ENCODE assay signal across 1 cellular context in the genomic region with DNA sequence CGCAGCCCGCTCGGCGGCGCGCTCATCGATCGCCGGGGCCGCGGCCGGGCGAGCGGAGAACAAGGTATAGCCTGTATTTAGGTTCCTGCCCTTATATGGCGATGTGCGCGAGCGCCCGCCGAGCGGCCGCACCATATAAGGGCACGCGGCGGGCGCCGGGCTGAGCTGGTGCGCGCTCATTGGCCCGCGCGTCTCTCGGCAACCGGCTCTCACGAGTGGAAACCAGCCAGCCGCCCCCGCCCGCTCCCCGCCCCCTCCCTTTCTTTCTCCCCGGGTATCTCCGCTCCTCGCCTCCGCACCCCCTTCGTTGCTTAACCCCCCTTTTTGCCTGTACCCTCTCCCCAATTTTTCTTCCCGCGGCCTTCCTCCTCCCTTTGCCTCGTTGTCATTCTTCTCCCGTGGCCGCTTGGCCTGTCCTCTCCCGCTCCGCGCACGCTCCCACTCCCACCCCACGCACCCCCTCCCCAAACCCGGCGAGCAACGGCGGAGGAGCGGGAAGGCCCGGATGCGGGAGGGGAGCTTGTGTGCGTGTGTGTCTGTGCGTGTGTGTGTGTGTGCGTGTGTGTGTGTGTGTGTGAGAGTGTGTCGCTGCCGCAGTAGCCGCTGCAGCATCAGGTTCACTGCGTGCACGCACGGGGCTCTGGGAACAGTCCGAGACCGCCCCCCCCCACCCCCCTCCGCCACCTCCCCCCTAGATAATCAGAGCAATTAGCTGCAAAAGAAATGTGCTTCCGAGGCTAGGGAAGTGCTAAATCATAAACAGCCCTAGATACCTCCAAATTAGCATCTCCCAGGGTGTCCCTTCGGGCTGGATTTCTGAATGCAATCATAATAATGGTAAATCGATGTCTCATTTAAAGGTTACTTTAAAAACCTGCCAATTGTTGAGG.
TF ChIP-seq lines count a peak whose summit lies in the region.

No MANE protein-coding gene starts in this region.

TF ChIP-seq in K562, 482 proteins besides CTCF, POLR2A, EP300 and RAD21 (continued from another document and continues in another):
- TF ChIP-seq NR2C2 (CRISPR knock-in tag; IDR thresholded peaks at IDR 0.05) (no peak), NR2C2 (tag; IDR thresholded peaks at IDR 0.05) (no peak), ZNF778 (CRISPR knock-in tag; IDR thresholded peaks at IDR 0.05) (no peak), RUNX1 (IDR thresholded peaks at IDR 0.05; ENCODE audit: low read depth) (no peak), ARHGAP35 (IDR thresholded peaks at IDR 0.05; ENCODE audit: partially characterized antibody) (peak; percentile 45), SRSF1 (IDR thresholded peaks at IDR 0.05; ENCODE audit: low read depth, low read length) (no peak), MTA1 (IDR thresholded peaks at IDR 0.05; ENCODE audit: borderline replicate concordance) (peak; percentile 61; the same call in 1 of the 2 replicates), CREBBP (IDR thresholded peaks at IDR 0.05; ENCODE audit: low read depth, low read length) (no peak), RFX5 (IDR thresholded peaks at IDR 0.05; ENCODE audit: low read depth, low read length) (no peak), HIVEP1 (CRISPR knock-in tag; IDR thresholded peaks at IDR 0.05) (no peak), ELF2 (CRISPR knock-in tag; IDR thresholded peaks at IDR 0.05) (no peak), ZNF263 (CRISPR knock-in tag; IDR thresholded peaks at IDR 0.05; ENCODE audit: borderline replicate concordance) (no peak), CEBPB (tag; IDR thresholded peaks at IDR 0.05) (no peak), XRCC3 (IDR thresholded peaks at IDR 0.05) (no peak), MGA (IDR thresholded peaks at IDR 0.05) (peak; percentile 26; the same call in 1 of the 2 replicates), SMAD1 (IDR thresholded peaks at IDR 0.05; ENCODE audit: low read depth, low read length, partially characterized antibody) (no peak), KHSRP (IDR thresholded peaks at IDR 0.05) (no peak), NFRKB (IDR thresholded peaks at IDR 0.05; ENCODE audit: low read depth) (peak; percentile 67; the same call in 1 of the 2 replicates), RB1 (IDR thresholded peaks at IDR 0.05; ENCODE audit: low read depth) (no peak), BHLHE40 (IDR thresholded peaks at IDR 0.05; ENCODE audit: low read length) (peak; percentile 56; the same call in 1 of the 2 replicates), FOXK2 (conservative IDR thresholded peaks at IDR 0.05 in 1 of 2, IDR thresholded peaks at IDR 0.05 in 1 of 2; ENCODE audit: low read depth in 2 of 2) (no peak; a peak in 1 of 4 replicates), PHB (CRISPR knock-in tag; IDR thresholded peaks at IDR 0.05) (no peak), TSHZ1 (CRISPR knock-in tag; IDR thresholded peaks at IDR 0.05) (no peak), GATAD2B (IDR thresholded peaks at IDR 0.05; ENCODE audit: borderline replicate concordance) (no peak), SNRNP70 (optimal IDR thresholded peaks at IDR 0.05; ENCODE audit: low read depth, low read length) (no peak), ATF1 (CRISPR knock-in tag; IDR thresholded peaks at IDR 0.05) (no peak), ATF1 (tag; IDR thresholded peaks at IDR 0.05) (no peak), PPARD (CRISPR knock-in tag; IDR thresholded peaks at IDR 0.05) (no peak), DDX20 (tag; IDR thresholded peaks at IDR 0.05; ENCODE audit: low read depth) (no peak), GATAD2A (IDR thresholded peaks at IDR 0.05) (peak; percentile 92), ZNF592 (IDR thresholded peaks at IDR 0.05) (no peak), ZNF717 (CRISPR knock-in tag; IDR thresholded peaks at IDR 0.05) (no peak), EP400 (IDR thresholded peaks at IDR 0.05) (peak; percentile 53; the same call in 1 of the 2 replicates)
- TF ChIP-seq, protein P1, sequence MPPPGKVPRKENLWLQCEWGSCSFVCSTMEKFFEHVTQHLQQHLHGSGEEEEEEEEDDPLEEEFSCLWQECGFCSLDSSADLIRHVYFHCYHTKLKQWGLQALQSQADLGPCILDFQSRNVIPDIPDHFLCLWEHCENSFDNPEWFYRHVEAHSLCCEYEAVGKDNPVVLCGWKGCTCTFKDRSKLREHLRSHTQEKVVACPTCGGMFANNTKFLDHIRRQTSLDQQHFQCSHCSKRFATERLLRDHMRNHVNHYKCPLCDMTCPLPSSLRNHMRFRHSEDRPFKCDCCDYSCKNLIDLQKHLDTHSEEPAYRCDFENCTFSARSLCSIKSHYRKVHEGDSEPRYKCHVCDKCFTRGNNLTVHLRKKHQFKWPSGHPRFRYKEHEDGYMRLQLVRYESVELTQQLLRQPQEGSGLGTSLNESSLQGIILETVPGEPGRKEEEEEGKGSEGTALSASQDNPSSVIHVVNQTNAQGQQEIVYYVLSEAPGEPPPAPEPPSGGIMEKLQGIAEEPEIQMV (tag; conservative IDR thresholded peaks at IDR 0.05; ENCODE audit: low read depth): no peak
- TF ChIP-seq, protein P2, sequence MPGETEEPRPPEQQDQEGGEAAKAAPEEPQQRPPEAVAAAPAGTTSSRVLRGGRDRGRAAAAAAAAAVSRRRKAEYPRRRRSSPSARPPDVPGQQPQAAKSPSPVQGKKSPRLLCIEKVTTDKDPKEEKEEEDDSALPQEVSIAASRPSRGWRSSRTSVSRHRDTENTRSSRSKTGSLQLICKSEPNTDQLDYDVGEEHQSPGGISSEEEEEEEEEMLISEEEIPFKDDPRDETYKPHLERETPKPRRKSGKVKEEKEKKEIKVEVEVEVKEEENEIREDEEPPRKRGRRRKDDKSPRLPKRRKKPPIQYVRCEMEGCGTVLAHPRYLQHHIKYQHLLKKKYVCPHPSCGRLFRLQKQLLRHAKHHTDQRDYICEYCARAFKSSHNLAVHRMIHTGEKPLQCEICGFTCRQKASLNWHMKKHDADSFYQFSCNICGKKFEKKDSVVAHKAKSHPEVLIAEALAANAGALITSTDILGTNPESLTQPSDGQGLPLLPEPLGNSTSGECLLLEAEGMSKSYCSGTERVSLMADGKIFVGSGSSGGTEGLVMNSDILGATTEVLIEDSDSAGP (CRISPR knock-in tag; IDR thresholded peaks at IDR 0.05): no peak
